In genomic region chr6:15360300-15360699, GRCh38 we compare ENCODE assay signal across 21 cellular contexts.
"Had no signal": no experiment of that assay in that cellular context is flagged by ENCODE, and none has a peak within 500 bp of the region (broad histone marks: within the 10 kb centered on the region; RNA-seq: fewer than 3 reads in every experiment).

No MANE protein-coding gene starts in this region.

- FAIRE-seq: RCC 7860 had no signal

- H3K36me3 ChIP-seq: MG63, SJSA1 had no signal

- DNase-seq: Karpas-422, KG1, MG63, NCI-H1092, NCI-H1105 treated with DMSO at 0.1 percent for 48 hours, NCI-H1417 treated with DMSO at 0.1 percent for 48 hours, NCI-H146, NCI-H1694 treated with DMSO at 0.1 percent for 48 hours, NCI-H1930, NCI-H2081, NCI-H2107, NCI-H2227 treated with DMSO at 0.1 percent for 48 hours, NCI-H524, NCI-H526 treated with DMSO at 0.1 percent for 48 hours, NCI-H748 treated with DMSO at 0.1 percent for 48 hours, Right ventricle myocardium superior, RPMI8226, SIG-M5 had no signal

- H3K27ac ChIP-seq: SJSA1, SK-N-MC had no signal

- H3K9me3 ChIP-seq: MG63, SJSA1 had no signal

- H3K27me3 ChIP-seq: MG63, SJSA1 had no signal

- H3K4me3 ChIP-seq: MG63, SJSA1, SK-N-MC had no signal
